8 cellular contexts compared by ENCODE assay signal in genomic region chr1:117368116-117369108, GRCh38. TPM values are rescaled to one million over a fixed set of nuclear protein-coding genes. Genes with fewer than 3 reads are reported as not detected.
DNase-seq lines count a peak whose midpoint lies in the region; ATAC-seq, FAIRE-seq and TF ChIP-seq lines count a peak whose summit lies in the region.

No MANE protein-coding gene starts in this region.

- no peak overlapping the region for H3K27ac ChIP-seq in GM23338 (ENCODE audit: low read depth)
- H3K27ac ChIP-seq in SJSA1: no peak overlapping the region
- H3K27ac ChIP-seq in endothelial cell of umbilical vein (ENCODE audit: insufficient read depth, low read depth, low read length): no peak overlapping the region

- H3K27ac Mint-ChIP-seq in GM23338: no peak overlapping the region
- peak overlapping the region; percentile 44 for H3K27ac Mint-ChIP-seq in neural crest cell (ENCODE audit: unreplicated experiment)

- H3K4me3 ChIP-seq in GM23338: peak overlapping the region; percentile 80
- peak overlapping the region; percentile 98 for H3K4me3 ChIP-seq in SJSA1
- H3K4me3 ChIP-seq in endothelial cell of umbilical vein (replicated peaks in 1 of 3; ENCODE audit: insufficient read depth in 1 of 3, low read depth in 1 of 3, low read length in 3 of 3): peak overlapping the region; percentile 92 to 96 (median 96)

- H3K4me1 Mint-ChIP-seq in GM23338: peaks cover 36% of the 10 kb centered on the region
- H3K4me1 Mint-ChIP-seq in neural crest cell: peaks cover 59% of the 10 kb centered on the region

- peak overlapping the region; percentile 77 for H3K9ac ChIP-seq in endothelial cell of umbilical vein (replicated peaks; ENCODE audit: extremely low read depth, insufficient read depth, low read length)

- no peak for TF ChIP-seq POLR2A in endothelial cell of umbilical vein (IDR thresholded peaks at IDR 0.05; ENCODE audit: low read depth, low read length)

- no peak for FAIRE-seq in endothelial cell of umbilical vein (lab: Jason Lieb, UNC)

- CTCF ChIA-PET in endothelial cell of umbilical vein (lab: Charles Lee): interaction anchor here (1.3 to 1.6 kb wide), 2 partner anchors 10 to 301 kb away, joined by 4 to 7 read pairs; no protein-coding TSS in a partner anchor

- H3K9me1 ChIP-seq in endothelial cell of umbilical vein (replicated peaks; ENCODE audit: control insufficient read depth, extremely low read depth, insufficient read depth, low read length): no peaks in the 10 kb centered on the region

- peaks cover 27% of the 10 kb centered on the region for H3K4me1 ChIP-seq in GM23338 (ENCODE audit: insufficient read depth)
- peaks cover 14% of the 10 kb centered on the region for H3K4me1 ChIP-seq in SJSA1 (replicated peaks)
- H3K4me1 ChIP-seq in endothelial cell of umbilical vein (ENCODE audit: control insufficient read depth, extremely low read depth, insufficient read depth, low read length): peaks cover 33% of the 10 kb centered on the region

- H4K20me1 ChIP-seq in GM23338 (replicated peaks; ENCODE audit: insufficient read depth) (no peaks in the 10 kb centered on the region), endothelial cell of umbilical vein (replicated peaks; ENCODE audit: control insufficient read depth, extremely low read depth, insufficient read depth, low read length) (peaks cover 10% of the 10 kb centered on the region)

- ATAC-seq in GM23338: peak; percentile 9; the same call in 1 of the 3 replicates
- no peak for ATAC-seq in HG02981 (IDR thresholded peaks at IDR 0.05; ENCODE audit: unreplicated experiment)

- DNase-seq in DMS79 treated with DMSO at 0.1 percent for 48 hours (lab: John Stamatoyannopoulos, UW) (peak; percentile 43), DMS79 (lab: John Stamatoyannopoulos, UW) (no peak), GM23338 (ENCODE audit: low spot score) (no peak), SJSA1 (ENCODE audit: low read depth in 1 of 2, low spot score in 2 of 2) (peak in 1 of 2 experiments; percentile 26), endothelial cell of umbilical vein (ENCODE audit: low read depth, low spot score) (peak; percentile 47), neural crest cell (ENCODE audit: low read depth, low spot score) (no peak)
- DNase-seq in activated CD4-positive, CD25-positive, alpha-beta regulatory T cell treated with anti-CD3 and anti-CD28 coated beads, Interleukin-2, amount 50 U/mL, for 72 hours: no peak

- H3K36me3 ChIP-seq in GM23338 (ENCODE audit: insufficient read depth) (no peaks in the 10 kb centered on the region), SJSA1 (peaks cover 13% of the 10 kb centered on the region), endothelial cell of umbilical vein (ENCODE audit: control insufficient read depth in 2 of 2, extremely low read depth in 1 of 2, insufficient read depth in 2 of 2, low read length in 2 of 2) (no peaks in the 10 kb centered on the region)

- no TSS peak for BruUV-seq in endothelial cell of umbilical vein (replicated peaks; lab: Mats Ljungman, UMichigan)

- H3K27me3 ChIP-seq in GM23338 (ENCODE audit: insufficient read depth) (peaks cover 30% of the 10 kb centered on the region), SJSA1 (replicated peaks) (no peaks in the 10 kb centered on the region), endothelial cell of umbilical vein (ENCODE audit: control insufficient read depth in 2 of 2, insufficient read depth in 2 of 2, low read length in 2 of 2) (no peaks in the 10 kb centered on the region)

- H3K27me3 Mint-ChIP-seq in GM23338 (ENCODE audit: insufficient read depth, low read depth, poor library complexity) (peaks cover 7% of the 10 kb centered on the region), neural crest cell (ENCODE audit: low read depth) (peaks cover 2% of the 10 kb centered on the region)

- dilution Hi-C loops in endothelial cell of umbilical vein (cut with MboI; ENCODE audit: extremely low pct_ligation_motif_present, low sequenced_read_pairs): no loop called here

- H3K9me3 Mint-ChIP-seq in GM23338: no peaks in the 10 kb centered on the region; the same call in 2 of the 3 replicates
- no peaks in the 10 kb centered on the region for H3K9me3 Mint-ChIP-seq in neural crest cell

- H2AFZ ChIP-seq in GM23338: no peak overlapping the region
- peak overlapping the region; percentile 91 for H2AFZ ChIP-seq in endothelial cell of umbilical vein (ENCODE audit: low read depth, low read length)

- H3K4me3 Mint-ChIP-seq in GM23338: peak overlapping the region; percentile 80
- H3K4me3 Mint-ChIP-seq in neural crest cell: peak overlapping the region; percentile 90

- H3K9me2 ChIP-seq in GM23338 (ENCODE audit: insufficient read depth): no peaks in the 10 kb centered on the region

- intact Hi-C loops in endothelial cell of umbilical vein (cut with micrococcal nuclease): loop anchor here (1.0 to 10.0 kb wide), 6 partner anchors 49 to 566 kb away; partner anchors contain the start of genes TENT5C and TTF2

- H3K4me2 ChIP-seq in GM23338 (peak overlapping the region; percentile 92), endothelial cell of umbilical vein (ENCODE audit: insufficient read depth, low read length) (peak overlapping the region; percentile 100)

- H3K9me3 ChIP-seq in SJSA1 (replicated peaks) (0 out of 2 replicates have a peak, but pooled peaks cover 4% of the 10 kb centered on the region), endothelial cell of umbilical vein (replicated peaks; ENCODE audit: control insufficient read depth, insufficient read depth, low read length) (no peaks in the 10 kb centered on the region)

- TF ChIP-seq CTCF in GM23338 (conservative IDR thresholded peaks at IDR 0.05; ENCODE audit: low read depth in 2 of 2): no peak
- no peak for TF ChIP-seq CTCF in endothelial cell of umbilical vein (IDR thresholded peaks at IDR 0.05; ENCODE audit: extremely low read depth in 1 of 2, insufficient read depth in 1 of 2, low read depth in 1 of 2, low read length in 2 of 2)
- TF ChIP-seq CTCF in neural crest cell (conservative IDR thresholded peaks at IDR 0.05): no peak

- H3K36me3 Mint-ChIP-seq in GM23338 (ENCODE audit: low read depth): no peaks in the 10 kb centered on the region
- H3K36me3 Mint-ChIP-seq in neural crest cell (ENCODE audit: low read depth): no peaks in the 10 kb centered on the region

- peaks cover 53% of the 10 kb centered on the region for H3K79me2 ChIP-seq in GM23338 (replicated peaks; ENCODE audit: insufficient read depth)
- H3K79me2 ChIP-seq in endothelial cell of umbilical vein (ENCODE audit: control insufficient read depth, insufficient read depth, low read length): peaks cover 47% of the 10 kb centered on the region

- POLR2A ChIA-PET in endothelial cell of umbilical vein (lab: Charles Lee): no interaction called here

- H3F3A ChIP-seq in GM23338 (replicated peaks; ENCODE audit: low read depth): no peaks in the 10 kb centered on the region

TF ChIP-seq in GM23338, 12 proteins besides CTCF, POLR2A, EP300 and RAD21:
- no peak for TF ChIP-seq JUNB (IDR thresholded peaks at IDR 0.05; ENCODE audit: unreplicated experiment)
- no peak for TF ChIP-seq EZH2 (IDR thresholded peaks at IDR 0.05; ENCODE audit: low read depth, unreplicated experiment)
- TF ChIP-seq POLR2AphosphoS5 (IDR thresholded peaks at IDR 0.05; ENCODE audit: low read depth): no peak
- TF ChIP-seq NANOG (IDR thresholded peaks at IDR 0.05; ENCODE audit: borderline replicate concordance): no peak

TF ChIP-seq in endothelial cell of umbilical vein, 7 proteins besides CTCF, POLR2A, EP300 and RAD21:
- TF ChIP-seq JUN (IDR thresholded peaks at IDR 0.05; ENCODE audit: borderline replicate concordance, insufficient read depth, insufficient read length, low read depth): no peak
- no peak for TF ChIP-seq FOS (IDR thresholded peaks at IDR 0.05; ENCODE audit: borderline replicate concordance, insufficient read depth, low read length)
- TF ChIP-seq MYC (IDR thresholded peaks at IDR 0.05; ENCODE audit: low read depth, low read length): no peak
- no peak for TF ChIP-seq EZH2 (IDR thresholded peaks at IDR 0.05; ENCODE audit: borderline replicate concordance, low read depth, low read length, severe bottlenecking)

RNA-seq across cellular contexts. Expression of gene MAN1A2, which starts 1.2 kb away (rescaled TPM):
- total RNA-seq in GM23338 (2014; rRNA removed; shearing (Covaris generic)): 16.9 and 18.6 TPM in 2 replicates
- polyA plus RNA-seq in GM23338 (2016; fragmentation: Nextera tagmentation; extraction: Ambion mirVana): 19.4 and 22.2 TPM in 2 replicates
- 27.3 and 44.6 TPM in 2 replicates for total RNA-seq in SJSA1 (2014; rRNA removed; shearing (Covaris generic))
- total RNA-seq in endothelial cell of umbilical vein: 36.2 and 38.3 TPM in 2 replicates
- 11.9 and 13.5 TPM in 2 replicates for polyA plus RNA-seq in endothelial cell of umbilical vein
- polyA plus RNA-seq in endothelial cell of umbilical vein (2011; cell fraction: cytosol; rRNA removed): 8.9 and 9.9 TPM in 2 replicates
- polyA plus RNA-seq in endothelial cell of umbilical vein (2011; cell fraction: nucleus; rRNA removed): 13.3 and 15.2 TPM in 2 replicates
- polyA plus RNA-seq in endothelial cell of umbilical vein (2012): 24.4 and 36.3 TPM in 2 replicates
- 67.4 and 70.3 TPM in 2 replicates for polyA minus RNA-seq in endothelial cell of umbilical vein
- polyA minus RNA-seq in endothelial cell of umbilical vein (2011; cell fraction: cytosol; rRNA and poly(A)+ RNA removed): 15.0 TPM
- 44.5 and 65.7 TPM in 2 replicates for polyA minus RNA-seq in endothelial cell of umbilical vein (2011; cell fraction: nucleus; rRNA and poly(A)+ RNA removed)
- 39.4 and 44.7 TPM in 2 replicates for total RNA-seq in neural crest cell

Comparison
In these comparisons a context has a peak if more than half of its experiments do, and no peak if none do; other contexts are left out.
1. DNase-seq: peak in DMS79 treated with DMSO at 0.1 percent for 48 hours (single experiment) and endothelial cell of umbilical vein (single experiment); none in DMS79 (single experiment), GM23338 (single experiment), neural crest cell (single experiment) and activated CD4-positive, CD25-positive, alpha-beta regulatory T cell treated with anti-CD3 and anti-CD28 coated beads, Interleukin-2, amount 50 U/mL, for 72 hours (single experiment).
2. Peak in every context shown above with its lines, with median percentiles within 50 percentile points of each other: H3K4me3 ChIP-seq.